In the genomic region with DNA sequence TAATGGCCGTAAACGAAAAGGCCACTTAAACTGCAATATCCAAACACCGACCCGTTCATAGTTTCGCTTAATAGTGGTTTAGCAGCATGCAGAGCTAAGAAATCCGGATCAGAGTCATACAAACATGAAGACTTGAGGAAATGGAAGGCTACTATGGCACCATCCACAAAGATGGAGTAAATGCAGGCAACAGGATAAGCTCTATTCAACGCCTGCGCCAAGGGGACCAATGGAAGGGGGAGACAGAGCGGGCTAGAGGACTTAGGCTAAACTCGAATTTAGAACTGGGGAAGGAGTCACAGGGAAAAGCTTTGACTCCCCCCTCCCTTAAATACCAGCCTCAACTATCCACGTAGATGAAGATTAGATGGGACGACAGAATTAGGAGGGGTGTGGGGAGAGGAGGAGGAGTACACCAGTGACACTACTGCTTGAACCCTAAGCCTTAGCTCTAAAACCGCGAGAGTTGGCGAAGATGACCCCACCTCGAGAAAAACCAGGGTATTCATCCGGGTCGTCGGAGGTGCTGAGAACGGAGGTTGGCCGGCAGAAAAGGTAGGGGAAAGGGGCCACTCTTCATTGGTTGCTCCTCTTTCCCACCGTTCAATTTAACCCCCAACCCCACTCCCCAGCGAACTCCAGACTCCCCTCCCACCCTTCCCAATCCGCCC, we compare ENCODE assay signal across 8 cellular contexts. TPM values are rescaled to one million over a fixed set of nuclear protein-coding genes. Genes with fewer than 3 reads are reported as not detected.
A peak's percentile ranks its signal among the peaks of the same experiment; 100 is the strongest.
DNase-seq lines count a peak whose midpoint lies in the region; ATAC-seq, FAIRE-seq and TF ChIP-seq lines count a peak whose summit lies in the region.

No MANE protein-coding gene starts in this region.

- H3K27me3 ChIP-seq in HUES64 (ENCODE audit: insufficient read depth, low read length) (no peaks in the 10 kb centered on the region), astrocyte (ENCODE audit: insufficient read depth, low read length) (no peaks in the 10 kb centered on the region)

- H3K4me1 ChIP-seq in HUES64 (ENCODE audit: insufficient read depth, low read length): no peaks in the 10 kb centered on the region; the same call in 1 of the 2 replicates
- H3K4me1 ChIP-seq in astrocyte (ENCODE audit: insufficient read depth, low read length): peaks cover 6% of the 10 kb centered on the region

- FAIRE-seq in astrocyte (lab: Jason Lieb, UNC): no peak

- peak overlapping the region; percentile 97 for H3K4me2 ChIP-seq in astrocyte (ENCODE audit: low read length)

- H3K4me3 ChIP-seq in HUES64 (ENCODE audit: low read length): peak overlapping the region; percentile 91
- H3K4me3 ChIP-seq in astrocyte (ENCODE audit: insufficient read depth, low read depth, low read length): peak overlapping the region; percentile 89

- H3K9me3 Mint-ChIP-seq in astrocyte (ENCODE audit: unreplicated experiment) (no peaks in the 10 kb centered on the region), immature natural killer cell (no peaks in the 10 kb centered on the region)

- WGBS in HUES64: 3% methylated on average over 19 of the region's 24 CpGs

- TF ChIP-seq CTCF in astrocyte (IDR thresholded peaks at IDR 0.05; ENCODE audit: insufficient read depth, low read depth, low read length): no peak

- no peaks in the 10 kb centered on the region for H3K27me3 Mint-ChIP-seq in astrocyte (ENCODE audit: low read depth, unreplicated experiment)
- peaks cover 7 to 18% (median 13%) of the 10 kb centered on the region in 3 donors for H3K27me3 Mint-ChIP-seq in immature natural killer cell (ENCODE audit: low read depth in 3 of 3)

- ATAC-seq in GM21515 (IDR thresholded peaks at IDR 0.05; ENCODE audit: unreplicated experiment): no peak

- H3K36me3 ChIP-seq in HUES64 (ENCODE audit: insufficient read depth, low read length) (peaks cover 36% of the 10 kb centered on the region), astrocyte (ENCODE audit: insufficient read depth, low read length) (peaks cover 17% of the 10 kb centered on the region)

- H3K27ac Mint-ChIP-seq in astrocyte (ENCODE audit: unreplicated experiment) (peak overlapping the region; percentile 95), immature natural killer cell (peak overlapping the region; percentile 86 to 98 (median 95))

- H3K9ac ChIP-seq in HUES64 (ENCODE audit: low read depth, low read length) (peak overlapping the region; percentile 99), astrocyte (ENCODE audit: low read length) (peak overlapping the region; percentile 100)

- H3K4me1 Mint-ChIP-seq in astrocyte (ENCODE audit: low read depth, unreplicated experiment): peaks cover 15% of the 10 kb centered on the region
- peaks cover 37 to 56% of the 10 kb centered on the region in 2 donors for H3K4me1 Mint-ChIP-seq in immature natural killer cell

- H3K4me3 Mint-ChIP-seq in astrocyte (ENCODE audit: unreplicated experiment) (peak overlapping the region; percentile 94), immature natural killer cell (peak overlapping the region; percentile 79 to 97 (median 87))

- H4K20me1 ChIP-seq in astrocyte (ENCODE audit: insufficient read depth, low read length): peaks cover 43% of the 10 kb centered on the region

- H3K79me2 ChIP-seq in astrocyte (ENCODE audit: insufficient read depth, low read length): peaks cover 72% of the 10 kb centered on the region

- H3K9me3 ChIP-seq in HUES64 (ENCODE audit: insufficient read depth, low read depth, low read length): no peaks in the 10 kb centered on the region
- no peaks in the 10 kb centered on the region for H3K9me3 ChIP-seq in astrocyte (ENCODE audit: insufficient read depth, low read depth, low read length)

- H2AFZ ChIP-seq in astrocyte (ENCODE audit: low read depth, low read length): no peak overlapping the region

- peak overlapping the region; percentile 98 for H3K27ac ChIP-seq in HUES64 (ENCODE audit: low read depth, low read length)
- peak overlapping the region; percentile 99 for H3K27ac ChIP-seq in astrocyte (ENCODE audit: low read depth, low read length)

- DNase-seq in COR-L47 (lab: John Stamatoyannopoulos, UW): peak; percentile 24
- peak; percentile 63 for DNase-seq in RPMI8226
- peak; percentile 41 for DNase-seq in astrocyte (ENCODE audit: low read depth)
- peak in 2 of 3 donors; percentile 23 to 45 for DNase-seq in immature natural killer cell
- peak; percentile 50 for DNase-seq in stimulated activated CD4-positive, alpha-beta T cell treated with anti-CD3 and anti-CD28 coated beads, Interleukin-15, amount 100 ng/mL, for 24 hours
- DNase-seq in 8988T: no peak

- H3K36me3 Mint-ChIP-seq in astrocyte (ENCODE audit: low read depth, unreplicated experiment) (peaks cover 7% of the 10 kb centered on the region), immature natural killer cell (peaks cover 0 to 4% (median 0%) of the 10 kb centered on the region in 3 donors)

RNA-seq across cellular contexts. Expression of a gene that starts 3.5 kb away (rescaled TPM):
- 75.4 TPM for polyA plus RNA-seq in HUES64 (2013, experiment 1 of 2)
- polyA plus RNA-seq in HUES64 (2013, experiment 2 of 2): 82.9 TPM
- 215 and 225 TPM in 2 replicates for total RNA-seq in astrocyte
- polyA plus RNA-seq in immature natural killer cell: 10 to 100 TPM in 1 of 3 donors, 1 to 10 TPM in 2; 4.2 to 22.4 (median 4.6) TPM
